In genomic region chr1:240190881-240191385, GRCh38 we compare ENCODE assay signal across 8 cellular contexts.
DNase-seq lines count a peak whose midpoint lies in the region; ATAC-seq and TF ChIP-seq lines count a peak whose summit lies in the region.

No MANE protein-coding gene starts in this region.

- no peaks in the 10 kb centered on the region for H3K36me3 ChIP-seq in vagina

- no peaks in the 10 kb centered on the region for H3K9me3 Mint-ChIP-seq in activated CD8-positive, alpha-beta memory T cell treated with anti-CD3 and anti-CD28 coated beads, Interleukin-2, amount 10 ng/mL, durations not matched to agents 7 days and 5 days (ENCODE audit: low read depth)

- H3K27ac Mint-ChIP-seq in activated CD8-positive, alpha-beta memory T cell treated with anti-CD3 and anti-CD28 coated beads, Interleukin-2, amount 10 ng/mL, durations not matched to agents 7 days and 5 days = no peak overlapping the region

- no peak for TF ChIP-seq POLR2A in vagina (IDR thresholded peaks at IDR 0.05)

- no peaks in the 10 kb centered on the region for H3K27me3 Mint-ChIP-seq in activated CD8-positive, alpha-beta memory T cell treated with anti-CD3 and anti-CD28 coated beads, Interleukin-2, amount 10 ng/mL, durations not matched to agents 7 days and 5 days

- ATAC-seq in activated CD8-positive, alpha-beta memory T cell treated with anti-CD3 and anti-CD28 coated beads, Interleukin-2, amount 10 ng/mL, durations not matched to agents 7 days and 5 days = no peak
- no peak for ATAC-seq in GM19328 (IDR thresholded peaks at IDR 0.05; ENCODE audit: unreplicated experiment)

- H3K4me1 Mint-ChIP-seq in activated CD8-positive, alpha-beta memory T cell treated with anti-CD3 and anti-CD28 coated beads, Interleukin-2, amount 10 ng/mL, durations not matched to agents 7 days and 5 days = no peaks in the 10 kb centered on the region

- no peaks in the 10 kb centered on the region for H3K4me1 ChIP-seq in vagina

- CTCF ChIA-PET in activated CD8-positive, alpha-beta memory T cell treated with anti-CD3 and anti-CD28 coated beads, Interleukin-2, amount 10 ng/mL, durations not matched to agents 7 days and 5 days (lab: Charles Lee) = interaction anchor here (0.8 kb wide), 1 partner anchor 1295 kb away, joined by 3 read pairs; no protein-coding TSS in a partner anchor

- no peaks in the 10 kb centered on the region for H3K36me3 Mint-ChIP-seq in activated CD8-positive, alpha-beta memory T cell treated with anti-CD3 and anti-CD28 coated beads, Interleukin-2, amount 10 ng/mL, durations not matched to agents 7 days and 5 days

- DNase-seq in activated CD4-positive, alpha-beta T cell treated with anti-CD3 and anti-CD28 coated beads, Interleukin-2, amount 50 U/mL, for 48 hours = peak; percentile 1 to 9
- DNase-seq in activated CD4-positive, alpha-beta T cell treated with anti-CD3 and anti-CD28 coated beads, Interleukin-2, amount 50 U/mL, for 1 hour = no peak
- DNase-seq in NCI-H1694 (lab: John Stamatoyannopoulos, UW) = peak; percentile 38
- peak; percentile 82 for DNase-seq in amniotic stem cell (lab: John Stamatoyannopoulos, UW)
- DNase-seq in lung microvascular endothelial cell (ENCODE audit: low read depth in 2 of 2) = peak; percentile 14 to 69
- no peak for DNase-seq in activated CD8-positive, alpha-beta memory T cell treated with anti-CD3 and anti-CD28 coated beads, Interleukin-2, amount 10 ng/mL, durations not matched to agents 7 days and 5 days
- no peak for DNase-seq in vagina (ENCODE audit: extremely low spot score in 2 of 2)

- H3K4me3 ChIP-seq in vagina = no peak overlapping the region

- no peak overlapping the region for H3K27ac ChIP-seq in vagina

- H3K4me3 Mint-ChIP-seq in activated CD8-positive, alpha-beta memory T cell treated with anti-CD3 and anti-CD28 coated beads, Interleukin-2, amount 10 ng/mL, durations not matched to agents 7 days and 5 days = no peak overlapping the region

- TF ChIP-seq CTCF in vagina (IDR thresholded peaks at IDR 0.05) = peak in 1 of 3 experiments; percentile 18

- no peaks in the 10 kb centered on the region for H3K27me3 ChIP-seq in vagina

- intact Hi-C loops in vagina (cut with DNase I) = no loop called here

- no peaks in the 10 kb centered on the region for H3K9me3 ChIP-seq in vagina

Comparison
In these comparisons a context has a peak if more than half of its experiments do, and no peak if none do; other contexts are left out.
1. DNase-seq: peak in activated CD4-positive, alpha-beta T cell treated with anti-CD3 and anti-CD28 coated beads, Interleukin-2, amount 50 U/mL, for 48 hours (2 of 2), NCI-H1694 (single experiment), amniotic stem cell (single experiment) and lung microvascular endothelial cell (2 of 2); none in activated CD4-positive, alpha-beta T cell treated with anti-CD3 and anti-CD28 coated beads, Interleukin-2, amount 50 U/mL, for 1 hour (single experiment), activated CD8-positive, alpha-beta memory T cell treated with anti-CD3 and anti-CD28 coated beads, Interleukin-2, amount 10 ng/mL, durations not matched to agents 7 days and 5 days (single experiment) and vagina (0 of 2).